In the genomic region with DNA sequence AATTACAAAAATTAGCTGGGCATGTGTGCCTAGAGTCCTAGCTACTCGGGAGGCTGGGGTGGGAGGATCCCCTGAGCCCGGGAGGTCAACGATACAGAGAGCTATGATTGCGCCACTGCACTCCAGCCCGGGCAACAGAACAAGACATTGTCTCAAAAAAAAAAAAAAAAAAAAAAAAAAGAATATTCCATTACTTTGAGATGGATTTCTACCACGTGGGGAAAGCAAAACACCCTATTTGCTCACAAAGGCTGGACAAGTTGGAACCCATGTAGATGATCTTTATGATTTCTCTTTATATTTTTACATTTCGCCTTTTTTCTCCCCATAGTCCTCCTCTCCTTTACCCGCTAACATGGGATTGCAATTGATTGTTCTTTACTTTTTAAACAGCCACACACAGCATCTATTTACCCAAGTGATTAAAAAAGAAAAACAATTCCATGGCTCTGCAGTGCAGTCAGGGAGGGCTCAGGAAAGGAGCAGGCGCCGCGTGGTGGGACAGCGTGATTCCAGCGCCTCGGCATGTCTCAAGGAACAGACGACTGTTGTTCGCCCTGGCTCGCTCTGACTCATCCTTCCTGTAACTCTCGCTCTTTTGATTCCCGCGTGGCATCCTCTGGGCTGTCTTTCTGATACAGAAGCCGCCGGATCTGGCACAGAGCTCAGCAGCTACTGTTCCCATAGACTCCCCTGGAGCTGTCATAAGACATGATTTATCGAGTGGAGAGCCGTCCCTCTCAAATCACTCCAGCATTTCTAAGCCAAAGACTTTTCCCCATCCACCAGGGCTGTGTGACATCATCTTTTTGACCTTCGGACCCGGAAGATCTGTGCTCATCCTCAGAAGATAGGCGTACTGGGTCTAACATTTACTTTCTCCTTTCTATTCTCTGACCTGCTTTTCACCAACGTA, we compare ENCODE assay signal across 9 cellular contexts.
DNase-seq lines count a peak whose midpoint lies in the region; ATAC-seq, FAIRE-seq and TF ChIP-seq lines count a peak whose summit lies in the region.
"Had no signal": no experiment of that assay in that cellular context is flagged by ENCODE, and none has a peak within 500 bp of the region (broad histone marks: within the 10 kb centered on the region; RNA-seq: fewer than 3 reads in every experiment).

No MANE protein-coding gene starts in this region.

- POLR2A ChIA-PET in activated CD4-positive, alpha-beta T cell treated with anti-CD3 and anti-CD28 coated beads, Interleukin-2, amount 10 ng/mL, durations not matched to agents 7 days and 5 days (lab: Charles Lee) = no interaction called here

- peak overlapping the region; percentile 72 for H3K27ac ChIP-seq in left ventricle myocardium inferior (replicated peaks)
- H3K27ac ChIP-seq: HL-60 had no signal

- H3K9me3 ChIP-seq in left ventricle myocardium inferior (replicated peaks) = no peaks in the 10 kb centered on the region

- no peaks in the 10 kb centered on the region for H3K4me1 Mint-ChIP-seq in activated CD4-positive, alpha-beta T cell treated with anti-CD3 and anti-CD28 coated beads, Interleukin-2, amount 10 ng/mL, durations not matched to agents 7 days and 5 days
- no peaks in the 10 kb centered on the region for H3K4me1 Mint-ChIP-seq in T-helper 2 cell treated with Interferon-gamma antibody and Interleukin-4, amounts not matched to agents 5 μg/mL and 100 μg/mL, for 36 hours (ENCODE audit: low read depth)

- H3K27ac Mint-ChIP-seq in activated CD4-positive, alpha-beta T cell treated with anti-CD3 and anti-CD28 coated beads, Interleukin-2, amount 10 ng/mL, durations not matched to agents 7 days and 5 days = no peak overlapping the region
- no peak overlapping the region for H3K27ac Mint-ChIP-seq in T-helper 2 cell treated with Interferon-gamma antibody and Interleukin-4, amounts not matched to agents 5 μg/mL and 100 μg/mL, for 36 hours

- DNase-seq in H4 (ENCODE audit: low spot score) (peak; percentile 83), left ventricle myocardium inferior (peak; percentile 81), putamen (ENCODE audit: low spot score) (peak; percentile 88), D721Med (ENCODE audit: insufficient read length, low spot score) (no peak)
- no peak for DNase-seq in activated CD4-positive, alpha-beta T cell treated with anti-CD3 and anti-CD28 coated beads, Interleukin-2, amount 10 ng/mL, durations not matched to agents 7 days and 5 days
- no peak for DNase-seq in T-helper 2 cell treated with Interferon-gamma antibody and Interleukin-4, amounts not matched to agents 5 μg/mL and 100 μg/mL, for 36 hours (ENCODE audit: low spot score)

- TF ChIP-seq CTCF in WI38 (IDR thresholded peaks at IDR 0.05; ENCODE audit: low read depth, low read length) = no peak
- no peak for TF ChIP-seq CTCF in left ventricle myocardium inferior (IDR thresholded peaks at IDR 0.05; ENCODE audit: borderline replicate concordance)
- no peak for TF ChIP-seq CTCF in D721Med (IDR thresholded peaks at IDR 0.05; ENCODE audit: insufficient read depth, missing control alignments)

- no peaks in the 10 kb centered on the region for H3K36me3 ChIP-seq in left ventricle myocardium inferior

- ATAC-seq in GM18861 (IDR thresholded peaks at IDR 0.05; ENCODE audit: unreplicated experiment) = no peak

- H3K4me3 Mint-ChIP-seq in activated CD4-positive, alpha-beta T cell treated with anti-CD3 and anti-CD28 coated beads, Interleukin-2, amount 10 ng/mL, durations not matched to agents 7 days and 5 days = no peak overlapping the region
- no peak overlapping the region for H3K4me3 Mint-ChIP-seq in T-helper 2 cell treated with Interferon-gamma antibody and Interleukin-4, amounts not matched to agents 5 μg/mL and 100 μg/mL, for 36 hours

- intact Hi-C loops in left ventricle myocardium inferior (cut with micrococcal nuclease) = no loop called here

- CTCF ChIA-PET in activated CD4-positive, alpha-beta T cell treated with anti-CD3 and anti-CD28 coated beads, Interleukin-2, amount 10 ng/mL, durations not matched to agents 7 days and 5 days (lab: Charles Lee) = interaction anchor here (0.7 kb wide), 1 partner anchor 363 kb away, joined by 3 read pairs; no protein-coding TSS in a partner anchor

- H3K4me1 ChIP-seq in left ventricle myocardium inferior = no peaks in the 10 kb centered on the region

- peaks cover 42% of the 10 kb centered on the region for H3K27me3 Mint-ChIP-seq in activated CD4-positive, alpha-beta T cell treated with anti-CD3 and anti-CD28 coated beads, Interleukin-2, amount 10 ng/mL, durations not matched to agents 7 days and 5 days
- H3K27me3 Mint-ChIP-seq in T-helper 2 cell treated with Interferon-gamma antibody and Interleukin-4, amounts not matched to agents 5 μg/mL and 100 μg/mL, for 36 hours (ENCODE audit: low read depth) = peaks cover 45% of the 10 kb centered on the region

- no peak for FAIRE-seq in D721Med (lab: Jason Lieb, UNC)

- H3K4me3 ChIP-seq in WI38 (ENCODE audit: low read depth, low read length) (peak overlapping the region; percentile 28; the same call in 1 of the 2 replicates), left ventricle myocardium inferior (peak overlapping the region; percentile 23)

- no peaks in the 10 kb centered on the region for H3K36me3 Mint-ChIP-seq in activated CD4-positive, alpha-beta T cell treated with anti-CD3 and anti-CD28 coated beads, Interleukin-2, amount 10 ng/mL, durations not matched to agents 7 days and 5 days (ENCODE audit: low read depth)
- H3K36me3 Mint-ChIP-seq in T-helper 2 cell treated with Interferon-gamma antibody and Interleukin-4, amounts not matched to agents 5 μg/mL and 100 μg/mL, for 36 hours (ENCODE audit: low read depth) = no peaks in the 10 kb centered on the region

- H3K9me3 Mint-ChIP-seq in activated CD4-positive, alpha-beta T cell treated with anti-CD3 and anti-CD28 coated beads, Interleukin-2, amount 10 ng/mL, durations not matched to agents 7 days and 5 days = no peaks in the 10 kb centered on the region
- no peaks in the 10 kb centered on the region for H3K9me3 Mint-ChIP-seq in T-helper 2 cell treated with Interferon-gamma antibody and Interleukin-4, amounts not matched to agents 5 μg/mL and 100 μg/mL, for 36 hours

- peaks cover 72% of the 10 kb centered on the region for H3K27me3 ChIP-seq in left ventricle myocardium inferior (ENCODE audit: low read depth)

Comparison
In these comparisons a context has a peak if more than half of its experiments do, and no peak if none do; other contexts are left out.
1. DNase-seq: peak in H4 (single experiment), left ventricle myocardium inferior (single experiment) and putamen (single experiment); none in activated CD4-positive, alpha-beta T cell treated with anti-CD3 and anti-CD28 coated beads, Interleukin-2, amount 10 ng/mL, durations not matched to agents 7 days and 5 days (single experiment), T-helper 2 cell treated with Interferon-gamma antibody and Interleukin-4, amounts not matched to agents 5 μg/mL and 100 μg/mL, for 36 hours (single experiment) and D721Med (single experiment).